In genomic region chr12:132949936-132950837, GRCh38 we compare ENCODE assay signal across 26 cellular contexts.
"Had no signal": no experiment of that assay in that cellular context is flagged by ENCODE, and none has a peak within 500 bp of the region (broad histone marks: within the 10 kb centered on the region; RNA-seq: fewer than 3 reads in every experiment).

No MANE protein-coding gene starts in this region.

- H3K27ac ChIP-seq: esophagus muscularis mucosa, foreskin keratinocyte, heart right ventricle, left ventricle myocardium inferior, neural progenitor cell, upper lobe of left lung, vagina had no signal

- H3K9ac ChIP-seq: neural progenitor cell had no signal

- H3K4me1 ChIP-seq: foreskin keratinocyte, neural progenitor cell had no signal

- DNase-seq: activated CD4-positive, alpha-beta memory T cell treated with anti-CD3 and anti-CD28 coated beads, Interleukin-2, amount 10 ng/mL, durations not matched to agents 7 days and 5 days; activated CD4-positive, alpha-beta T cell treated with anti-CD3 and anti-CD28 coated beads for 1 hour; activated CD4-positive, alpha-beta T cell treated with anti-CD3 and anti-CD28 coated beads, Interleukin-2, amount 10 ng/mL, durations not matched to agents 7 days and 5 days; activated CD8-positive, alpha-beta memory T cell treated with anti-CD3 and anti-CD28 coated beads, Interleukin-2, amount 50 U/mL, for 48 hours; activated gamma-delta T cell; activated naive CD4-positive, alpha-beta T cell treated with anti-CD3 and anti-CD28 coated beads, Interleukin-2, amount 50 U/mL, for 16 hours; activated T-cell treated with anti-CD3 and anti-CD28 coated beads, Interleukin-2, amount 50 U/mL, for 24 hours; amygdala; caudate nucleus; foreskin keratinocyte; heart right ventricle; left ventricle myocardium inferior; natural killer cell; right cardiac atrium; stimulated activated CD4-positive, alpha-beta T cell treated with anti-CD3 and anti-CD28 coated beads, Interleukin-12 subunit alpha, Interleukin-12 subunit beta, amount 100 ng/mL, for 4 hours; stimulated activated CD4-positive, alpha-beta T cell treated with anti-CD3 and anti-CD28 coated beads, Interleukin-4, amount 100 ng/mL, for 1 hour; substantia nigra; T-helper 2 cell; upper lobe of left lung had no signal

- ATAC-seq: foreskin keratinocyte; heart right ventricle; right cardiac atrium; stimulated activated effector memory CD8-positive, alpha-beta T cell treated with anti-CD3 and anti-CD28 coated beads, Interleukin-12 subunit alpha, Interleukin-12 subunit beta, amount 100 ng/mL, for 72 hours; WTC11 had no signal

- H3K27me3 ChIP-seq: esophagus muscularis mucosa, foreskin keratinocyte, heart right ventricle, neural progenitor cell, upper lobe of left lung, vagina had no signal

- H3K27ac Mint-ChIP-seq: activated CD4-positive, alpha-beta memory T cell treated with anti-CD3 and anti-CD28 coated beads, Interleukin-2, amount 10 ng/mL, durations not matched to agents 7 days and 5 days; activated CD4-positive, alpha-beta T cell treated with anti-CD3 and anti-CD28 coated beads, Interleukin-2, amount 10 ng/mL, durations not matched to agents 7 days and 5 days; activated T-cell treated with anti-CD3 and anti-CD28 coated beads, Interleukin-2, amount 50 U/mL, for 24 hours; mesothelial cell of epicardium; natural killer cell; neural progenitor cell; stimulated activated effector memory CD8-positive, alpha-beta T cell treated with anti-CD3 and anti-CD28 coated beads, Interleukin-12 subunit alpha, Interleukin-12 subunit beta, amount 100 ng/mL, for 72 hours; stimulated activated naive CD8-positive, alpha-beta T cell treated with anti-CD3 and anti-CD28 coated beads, Interleukin-15, Interleukin-2, amounts not matched to agents 100 ng/mL and 50 ng/mL, for 24 hours; WTC11 had no signal

- H3K4me3 Mint-ChIP-seq: activated CD4-positive, alpha-beta memory T cell treated with anti-CD3 and anti-CD28 coated beads, Interleukin-2, amount 10 ng/mL, durations not matched to agents 7 days and 5 days; activated CD4-positive, alpha-beta T cell treated with anti-CD3 and anti-CD28 coated beads, Interleukin-2, amount 10 ng/mL, durations not matched to agents 7 days and 5 days; activated T-cell treated with anti-CD3 and anti-CD28 coated beads, Interleukin-2, amount 50 U/mL, for 24 hours; mesothelial cell of epicardium; natural killer cell; stimulated activated effector memory CD8-positive, alpha-beta T cell treated with anti-CD3 and anti-CD28 coated beads, Interleukin-12 subunit alpha, Interleukin-12 subunit beta, amount 100 ng/mL, for 72 hours; stimulated activated naive CD8-positive, alpha-beta T cell treated with anti-CD3 and anti-CD28 coated beads, Interleukin-15, Interleukin-2, amounts not matched to agents 100 ng/mL and 50 ng/mL, for 24 hours; WTC11 had no signal

- H3K4me3 ChIP-seq: esophagus muscularis mucosa, heart right ventricle, left ventricle myocardium inferior, neural progenitor cell, upper lobe of left lung, vagina had no signal

- H3K27me3 Mint-ChIP-seq: activated CD4-positive, alpha-beta memory T cell treated with anti-CD3 and anti-CD28 coated beads, Interleukin-2, amount 10 ng/mL, durations not matched to agents 7 days and 5 days; activated CD4-positive, alpha-beta T cell treated with anti-CD3 and anti-CD28 coated beads, Interleukin-2, amount 10 ng/mL, durations not matched to agents 7 days and 5 days; activated T-cell treated with anti-CD3 and anti-CD28 coated beads, Interleukin-2, amount 50 U/mL, for 24 hours; stimulated activated naive CD8-positive, alpha-beta T cell treated with anti-CD3 and anti-CD28 coated beads, Interleukin-15, Interleukin-2, amounts not matched to agents 100 ng/mL and 50 ng/mL, for 24 hours had no signal
